ENCODE assay signal across 8 cellular contexts in genomic region chrX:153925739-153926593, GRCh38. TPM values are rescaled to one million over a fixed set of nuclear protein-coding genes. Genes with fewer than 3 reads are reported as not detected.
DNase-seq lines count a peak whose midpoint lies in the region; ATAC-seq and TF ChIP-seq lines count a peak whose summit lies in the region.

Gene ARHGAP4, minus strand, starts transcription at chrX:153926264. Its CDS starts 62 bp downstream, at chrX:153926202.

- H3K27ac ChIP-seq in KMS-11 (peak within 1 kb of the TSS; percentile 95), psoas muscle (peak within 1 kb of the TSS; percentile 94)

- peaks cover 27% of the 10 kb centered on the region for H3K36me3 Mint-ChIP-seq in Caco-2 (ENCODE audit: insufficient read depth, unreplicated experiment)

- no peak within 1 kb of the TSS for H2AFZ ChIP-seq in KMS-11 (ENCODE audit: low read depth)

- H3K4me3 Mint-ChIP-seq in Caco-2 (ENCODE audit: unreplicated experiment), result peak within 1 kb of the TSS; percentile 74

- H4K20me1 ChIP-seq in KMS-11 (ENCODE audit: insufficient read depth), result no peaks in the 10 kb centered on the region

- intact Hi-C loops in Caco-2 (cut with micrococcal nuclease; ENCODE audit: unreplicated experiment) (loop anchor here (10.0 kb wide), 1 partner anchor 131 kb away; the partner anchor contains the start of genes IDH3G and SSR4), psoas muscle (cut with DNase I) (no loop called here)

- H3K27me3 ChIP-seq in Caco-2 (replicated peaks; ENCODE audit: control insufficient read depth, insufficient read depth, low read length) (no peaks in the 10 kb centered on the region), KMS-11 (ENCODE audit: insufficient read depth, low read depth) (no peaks in the 10 kb centered on the region), psoas muscle (ENCODE audit: insufficient read depth in 3 of 3, low read length in 2 of 3) (no peaks in the 10 kb centered on the region)

- H3K4me3 ChIP-seq in Caco-2 (ENCODE audit: low read depth, low read length) (peak within 1 kb of the TSS; percentile 42), KMS-11 (IDR thresholded peaks at IDR 0.05; ENCODE audit: insufficient read depth, low read depth, low read length) (no peak within 1 kb of the TSS), psoas muscle (peak within 1 kb of the TSS; percentile 86)

- no peaks in the 10 kb centered on the region for H3K36me3 ChIP-seq in Caco-2 (ENCODE audit: control insufficient read depth, insufficient read depth, low read length)
- no peaks in the 10 kb centered on the region for H3K36me3 ChIP-seq in KMS-11 (ENCODE audit: insufficient read depth)
- H3K36me3 ChIP-seq in psoas muscle (ENCODE audit: insufficient read depth in 1 of 2, low read depth in 1 of 2), result peaks cover 3 to 19% of the 10 kb centered on the region in 2 donors

- BruUV-seq in Caco-2 (replicated peaks; lab: Mats Ljungman, UMichigan), result no TSS peak

- H3K4me1 Mint-ChIP-seq in Caco-2 (ENCODE audit: low read depth, unreplicated experiment), result no peaks in the 10 kb centered on the region

- TF ChIP-seq CTCF in Caco-2 (IDR thresholded peaks at IDR 0.05; ENCODE audit: insufficient read depth in 1 of 2, low read depth in 1 of 2, low read length in 1 of 2, severe bottlenecking in 1 of 2, unreplicated experiment in 1 of 2) (no peak), KMS-11 (conservative IDR thresholded peaks at IDR 0.05; ENCODE audit: low read depth, low read length) (no peak), psoas muscle (IDR thresholded peaks at IDR 0.05) (no peak)

- WGBS in psoas muscle, 3 donors, result 12 to 31% (median 29%) methylated on average over 13 to 47 of the region's 59 CpGs

- ATAC-seq in psoas muscle, result no peak
- ATAC-seq in GM18517 (IDR thresholded peaks at IDR 0.05; ENCODE audit: unreplicated experiment), result no peak
- no peak for ATAC-seq in HG03520 (IDR thresholded peaks at IDR 0.05; ENCODE audit: unreplicated experiment)

- H3K79me2 ChIP-seq in KMS-11 (ENCODE audit: insufficient read depth, low read depth), result peaks cover 43% of the 10 kb centered on the region

- DNase-seq in Caco-2, result no peak
- peak; percentile 62 for DNase-seq in activated T-cell treated with anti-CD3 and anti-CD28 coated beads, Interleukin-2, amount 50 U/mL, for 1 hour
- peak; percentile 63 for DNase-seq in germinal center (ENCODE audit: low spot score)
- DNase-seq in psoas muscle, result no peak
- no peak for DNase-seq in hepatic stellate cell (ENCODE audit: low spot score)

- H3K9me3 ChIP-seq in Caco-2 (no peaks in the 10 kb centered on the region), psoas muscle (no peaks in the 10 kb centered on the region)

- POLR2A ChIA-PET in Caco-2 (lab: Charles Lee), result interaction anchor here (0.6 to 1.0 kb wide), 2 partner anchors 9 to 19 kb away, joined by 3 to 4 read pairs; partner anchors contain the start of gene NAA10

- peaks cover 8% of the 10 kb centered on the region; the same call in 1 of the 2 replicates for H3K4me1 ChIP-seq in Caco-2
- peaks cover 21% of the 10 kb centered on the region for H3K4me1 ChIP-seq in KMS-11 (ENCODE audit: low read depth, poor library complexity, severe bottlenecking)
- H3K4me1 ChIP-seq in psoas muscle, result peaks cover 39% of the 10 kb centered on the region

- peak within 1 kb of the TSS; percentile 73 for H3K27ac Mint-ChIP-seq in Caco-2 (ENCODE audit: unreplicated experiment)

- CTCF ChIA-PET in Caco-2 (lab: Charles Lee), result interaction anchor here (5.0 kb wide), 1 partner anchor 22 kb away, joined by 37 read pairs; no protein-coding TSS in a partner anchor

- H3K27me3 Mint-ChIP-seq in Caco-2 (ENCODE audit: insufficient read depth, unreplicated experiment), result no peaks in the 10 kb centered on the region

- no peaks in the 10 kb centered on the region for H3K9me3 Mint-ChIP-seq in Caco-2 (ENCODE audit: unreplicated experiment)

- H3K4me2 ChIP-seq in KMS-11, result peak within 1 kb of the TSS; percentile 94

- peak within 1 kb of the TSS; percentile 90 for H3K9ac ChIP-seq in KMS-11

RNA-seq across cellular contexts. Expression of gene ARHGAP4, which starts in this region (rescaled TPM):
- total RNA-seq in Caco-2 (2022) (13.0 and 15.7 TPM in 2 replicates), psoas muscle (1 to 10 TPM; 5.1 to 8.0 (median 6.4) TPM)
- polyA plus RNA-seq in psoas muscle, result 1 to 10 TPM; 5.8 to 7.6 (median 6.8) TPM

Comparison
In these comparisons a context has a peak if more than half of its experiments do, and no peak if none do; other contexts are left out.
1. DNase-seq: peak in activated T-cell treated with anti-CD3 and anti-CD28 coated beads, Interleukin-2, amount 50 U/mL, for 1 hour (single experiment) and germinal center (single experiment); none in Caco-2 (0 of 2), psoas muscle (0 of 2) and hepatic stellate cell (single experiment).